ENCODE assay signal across 7 cellular contexts in the genomic region with DNA sequence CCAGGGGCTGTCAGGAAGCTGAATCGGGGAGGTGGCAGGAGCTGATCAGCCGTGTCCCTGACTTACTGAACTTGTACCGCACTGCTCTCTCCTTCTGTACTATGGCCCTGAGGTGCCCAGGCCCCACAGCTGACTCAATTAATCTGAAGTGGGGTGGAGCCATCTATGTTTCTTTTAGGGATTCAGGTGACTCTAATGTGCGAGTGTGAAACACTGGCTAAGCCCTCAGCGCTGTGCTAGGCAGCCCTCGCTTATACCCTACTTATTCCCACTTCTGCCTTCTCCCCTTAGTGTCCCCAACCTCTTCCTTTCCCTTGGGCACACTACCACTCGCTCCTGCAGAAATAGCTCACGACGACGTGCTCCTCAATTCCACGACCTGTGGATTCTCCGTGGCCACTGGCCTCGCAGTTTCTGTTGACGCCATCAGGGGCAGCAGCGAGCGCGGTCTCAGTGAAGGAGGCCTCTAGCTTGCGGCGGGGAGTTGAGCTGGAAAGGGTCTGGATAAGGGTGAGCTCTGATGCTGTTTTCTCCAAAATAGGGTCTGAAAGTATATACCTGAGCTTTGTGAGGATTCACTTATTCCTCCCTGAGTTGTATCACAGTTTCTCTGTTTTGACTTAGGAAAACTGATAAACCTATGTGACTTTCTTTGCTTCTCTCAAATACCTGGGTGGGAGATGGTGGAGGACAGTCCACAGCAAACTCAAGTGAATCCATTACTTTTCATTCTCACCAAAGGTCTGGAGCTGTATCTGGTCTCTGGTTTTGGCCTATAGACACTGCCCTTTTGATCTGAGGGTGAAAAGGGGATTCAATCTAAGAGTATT.
DNase-seq lines count a peak whose midpoint lies in the region; ATAC-seq and TF ChIP-seq lines count a peak whose summit lies in the region.

No MANE protein-coding gene starts in this region.

- DNase-seq in GM20000 (ENCODE audit: low spot score) (peak; percentile 43), SJCRH30 (peak; percentile 13 to 44), astrocyte of the spinal cord (ENCODE audit: low read depth, low spot score) (no peak), islet precursor cell (peak; percentile 83)
- peak; percentile 8 to 45 (median 15) for DNase-seq in stimulated activated CD4-positive, alpha-beta T cell treated with anti-CD3 and anti-CD28 coated beads, TNF-alpha, amount 100 ng/mL, for 24 hours (ENCODE audit: low read depth in 3 of 3)

- in situ Hi-C loops in astrocyte of the spinal cord (cut with HindIII; ENCODE audit: low sequenced_read_pairs): no loop called here

- no peaks in the 10 kb centered on the region for H3K4me1 ChIP-seq in SJCRH30

- TF ChIP-seq CTCF in GM20000 (IDR thresholded peaks at IDR 0.05; ENCODE audit: extremely low read depth, missing control alignments): peak; percentile 74
- peak; percentile 80 for TF ChIP-seq CTCF in astrocyte of the spinal cord (IDR thresholded peaks at IDR 0.05; ENCODE audit: low read depth, low read length)

- no peaks in the 10 kb centered on the region for H3K36me3 ChIP-seq in SJCRH30

- H3K27me3 ChIP-seq in SJCRH30: no peaks in the 10 kb centered on the region

- no peak overlapping the region for H3K27ac ChIP-seq in SJCRH30

- ATAC-seq in GM19351 (IDR thresholded peaks at IDR 0.05; ENCODE audit: unreplicated experiment) (no peak), HG02840 (IDR thresholded peaks at IDR 0.05; ENCODE audit: low FRiP score, unreplicated experiment) (no peak)

- H3K4me3 ChIP-seq in SJCRH30 (no peak overlapping the region), astrocyte of the spinal cord (ENCODE audit: low read depth, low read length) (no peak overlapping the region)

- H3K9me3 ChIP-seq in SJCRH30 (replicated peaks): no peaks in the 10 kb centered on the region
